1 cellular context compared by ENCODE assay signal in the genomic region with DNA sequence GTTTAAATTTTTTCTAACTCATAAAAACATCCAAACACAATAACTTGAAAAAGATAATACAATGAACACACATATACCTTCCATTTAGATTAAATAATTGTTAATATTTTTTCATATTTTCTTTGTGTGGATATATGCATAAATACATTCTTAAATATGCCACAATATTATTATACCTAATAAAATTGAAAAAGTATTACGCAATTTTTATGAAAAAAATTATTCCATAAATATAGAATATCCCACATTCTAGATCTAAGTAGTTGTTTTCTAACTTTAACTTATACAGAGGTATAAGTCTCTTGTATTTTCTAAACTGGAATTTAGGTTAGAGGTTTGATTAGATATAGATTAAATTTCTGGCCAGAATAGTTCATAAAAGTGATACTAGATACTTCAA.
TF ChIP-seq lines count a peak whose summit lies in the region.

No MANE protein-coding gene starts in this region.

TF ChIP-seq in H1, 55 proteins besides CTCF, POLR2A, EP300 and RAD21:
- no peak for TF ChIP-seq GABPA (IDR thresholded peaks at IDR 0.05; ENCODE audit: borderline replicate concordance, insufficient read depth, low read length)
- peak; percentile 73; the same call in 1 of the 2 replicates for TF ChIP-seq CEBPB (IDR thresholded peaks at IDR 0.05; ENCODE audit: low read depth, low read length)
TF ChIP-seq in H1: peak in this region for 1.
